Comparison of ENCODE assay signal across 8 cellular contexts in genomic region chr20:5222919-5223634, GRCh38.
DNase-seq lines count a peak whose midpoint lies in the region; ATAC-seq and TF ChIP-seq lines count a peak whose summit lies in the region.

No MANE protein-coding gene starts in this region.

- 29 to 35% (median 34%) methylated on average over 11 of the region's 11 CpGs for WGBS in ovary, 3 donors
- 31 to 32% methylated on average over 11 of the region's 11 CpGs for WGBS in aorta, 2 donors

- POLR2A ChIA-PET in OCI-LY7 (lab: Charles Lee): interaction anchor here (0.7 to 1.1 kb wide), 3 partner anchors 10 to 425 kb away, joined by 3 to 4 read pairs (median 3); partner anchors contain the start of gene PCNA

- CTCF ChIA-PET in OCI-LY7 (lab: Charles Lee; ENCODE audit: unreplicated experiment): interaction anchor here (0.5 to 1.9 kb wide), 5 partner anchors 9 to 1526 kb away, joined by 3 to 8 read pairs (median 5); partner anchors contain the start of gene CDS2

- H3K9me2 ChIP-seq in OCI-LY7 (ENCODE audit: insufficient read depth, low read length): no peaks in the 10 kb centered on the region

- H3K27me3 ChIP-seq in foreskin keratinocyte (no peaks in the 10 kb centered on the region), ovary (no peaks in the 10 kb centered on the region), aorta (ENCODE audit: control insufficient read depth in 1 of 2, insufficient read depth in 2 of 2, low read length in 1 of 2) (no peaks in the 10 kb centered on the region)

- H4K20me1 ChIP-seq in OCI-LY7 (ENCODE audit: insufficient read depth, low read length): no peaks in the 10 kb centered on the region

- H3K4me3 ChIP-seq in OCI-LY7 (ENCODE audit: low read depth, low read length, poor library complexity, severe bottlenecking) (no peak overlapping the region), ovary (no peak overlapping the region), aorta (ENCODE audit: low read length in 2 of 2) (no peak overlapping the region)

- H3K79me2 ChIP-seq in OCI-LY7 (ENCODE audit: insufficient read depth, low read depth, low read length): no peaks in the 10 kb centered on the region

- peak; percentile 99 for TF ChIP-seq CTCF in OCI-LY7 (conservative IDR thresholded peaks at IDR 0.05; ENCODE audit: low read length)
- peak; percentile 95 for TF ChIP-seq CTCF in foreskin keratinocyte (conservative IDR thresholded peaks at IDR 0.05)
- peak; percentile 29 to 44 (median 33) for TF ChIP-seq CTCF in ovary (IDR thresholded peaks at IDR 0.05)

- no peak overlapping the region for H2AFZ ChIP-seq in OCI-LY7 (ENCODE audit: low read length)

- H3K27ac ChIP-seq in OCI-LY7 (ENCODE audit: low read depth, low read length, poor library complexity, severe bottlenecking) (no peak overlapping the region), foreskin keratinocyte (no peak overlapping the region), ovary (no peak overlapping the region), aorta (ENCODE audit: low read depth in 1 of 2, low read length in 2 of 2) (no peak overlapping the region)

- H3K4me2 ChIP-seq in OCI-LY7 (ENCODE audit: low read length): no peak overlapping the region

- intact Hi-C loops in OCI-LY7 (cut with micrococcal nuclease; ENCODE audit: unreplicated experiment): no loop called here
- intact Hi-C loops in ovary (cut with DNase I): no loop called here
- intact Hi-C loops in aorta (cut with DNase I): loop anchor here in 1 of 2 donors (10.0 kb wide), 1 partner anchor 222 kb away; no protein-coding TSS in a partner anchor

- in situ Hi-C loops in G401 (cut with HindIII; ENCODE audit: low sequenced_read_pairs): no loop called here

- DNase-seq in G401 (ENCODE audit: low spot score): peak; percentile 32
- DNase-seq in OCI-LY7 (ENCODE audit: low spot score): peak; percentile 70
- peak; percentile 17 for DNase-seq in activated T-helper 1 cell treated with Interleukin-2 at 50 U/mL for 16 hours (ENCODE audit: low read depth)
- DNase-seq in foreskin keratinocyte: peak in 1 of 2 donors; percentile 26
- DNase-seq in ovary: peak; percentile 21 to 49 (median 45)
- peak; percentile 65 to 81 for DNase-seq in aorta

- H3K4me1 ChIP-seq in OCI-LY7 (ENCODE audit: insufficient read depth, low read length, poor library complexity, severe bottlenecking) (no peaks in the 10 kb centered on the region), foreskin keratinocyte (peaks cover 10% of the 10 kb centered on the region), ovary (ENCODE audit: insufficient read depth) (no peaks in the 10 kb centered on the region), aorta (ENCODE audit: control insufficient read depth in 1 of 2, insufficient read depth in 2 of 2, low read length in 2 of 2) (no peaks in the 10 kb centered on the region)

- no peaks in the 10 kb centered on the region for H3K36me3 ChIP-seq in OCI-LY7 (ENCODE audit: insufficient read depth, low read length)
- no peaks in the 10 kb centered on the region for H3K36me3 ChIP-seq in ovary
- H3K36me3 ChIP-seq in aorta (ENCODE audit: control insufficient read depth in 1 of 2, insufficient read depth in 2 of 2, low read length in 1 of 2): peaks cover 0 to 1% of the 10 kb centered on the region in 2 donors

- no TSS peak for BruUV-seq in OCI-LY7 (replicated peaks; lab: Mats Ljungman, UMichigan)

- no peaks in the 10 kb centered on the region for H3K9me3 ChIP-seq in OCI-LY7 (ENCODE audit: low read length)
- no peaks in the 10 kb centered on the region for H3K9me3 ChIP-seq in ovary
- no peaks in the 10 kb centered on the region for H3K9me3 ChIP-seq in aorta (ENCODE audit: control insufficient read depth, low read length)

- no peak for TF ChIP-seq POLR2A in ovary (IDR thresholded peaks at IDR 0.05)

- TF ChIP-seq EP300 in ovary (IDR thresholded peaks at IDR 0.05): no peak

- ATAC-seq in HG03135 (IDR thresholded peaks at IDR 0.05; ENCODE audit: unreplicated experiment) (peak; percentile 60), foreskin keratinocyte (peak; percentile 78), aorta (ENCODE audit: low FRiP score) (peak; percentile 64), HG03457 (IDR thresholded peaks at IDR 0.05; ENCODE audit: unreplicated experiment) (no peak)

Comparison
In these comparisons a context has a peak if more than half of its experiments do, and no peak if none do; other contexts are left out.
1. CTCF ChIP-seq: peak in every context shown above with its lines; median percentile 99 in OCI-LY7; 95 in foreskin keratinocyte; 33 in ovary.